ENCODE assay signal across 29 cellular contexts in genomic region chr20:56759741-56760278, GRCh38.
"Had no signal": no experiment of that assay in that cellular context is flagged by ENCODE, and none has a peak within 500 bp of the region (broad histone marks: within the 10 kb centered on the region; RNA-seq: fewer than 3 reads in every experiment).

No MANE protein-coding gene starts in this region.

- H3K4me1 Mint-ChIP-seq: naive thymus-derived CD8-positive, alpha-beta T cell; nephron progenitor cell; stimulated activated naive CD8-positive, alpha-beta T cell treated with anti-CD3 and anti-CD28 coated beads, Interleukin-15, amount 100 ng/mL, for 72 hours had no signal

- H3K9me3 ChIP-seq: esophagus squamous epithelium, heart right ventricle, left lung, neutrophil, pancreas, right lobe of liver, suprapubic skin, transverse colon, upper lobe of right lung, uterus had no signal

- H3K36me3 ChIP-seq: esophagus squamous epithelium, heart right ventricle, left lung, neutrophil, pancreas, right lobe of liver, suprapubic skin, transverse colon, upper lobe of right lung, uterus had no signal

- H3K4me3 Mint-ChIP-seq: naive thymus-derived CD8-positive, alpha-beta T cell; nephron progenitor cell; stimulated activated naive CD8-positive, alpha-beta T cell treated with anti-CD3 and anti-CD28 coated beads, Interleukin-15, amount 100 ng/mL, for 72 hours had no signal

- ATAC-seq: heart right ventricle; left cardiac atrium; left lung; naive thymus-derived CD8-positive, alpha-beta T cell; pancreas; stimulated activated naive CD8-positive, alpha-beta T cell treated with anti-CD3 and anti-CD28 coated beads, Interleukin-15, amount 100 ng/mL, for 72 hours; upper lobe of right lung had no signal

- H3K27me3 ChIP-seq: neutrophil, pancreas, right lobe of liver, suprapubic skin, transverse colon, upper lobe of right lung, uterus had no signal

- FAIRE-seq: endothelial cell of umbilical vein, islet of Langerhans, pancreas, small intestine had no signal

- H3K4me3 ChIP-seq: coronary artery, esophagus squamous epithelium, heart right ventricle, left lung, pancreas, right lobe of liver, suprapubic skin, transverse colon, upper lobe of right lung, uterus had no signal

- H3K27ac Mint-ChIP-seq: naive thymus-derived CD8-positive, alpha-beta T cell; nephron progenitor cell; progenitor cell of endocrine pancreas; stimulated activated naive CD8-positive, alpha-beta T cell treated with anti-CD3 and anti-CD28 coated beads, Interleukin-15, amount 100 ng/mL, for 72 hours had no signal

- H3K27me3 Mint-ChIP-seq: stimulated activated naive CD8-positive, alpha-beta T cell treated with anti-CD3 and anti-CD28 coated beads, Interleukin-15, amount 100 ng/mL, for 72 hours had no signal

- DNase-seq: dermis blood vessel endothelial cell; effector memory CD4-positive, alpha-beta T cell; esophagus squamous epithelium; foreskin melanocyte; glutamatergic neuron; heart right ventricle; hippocampal formation; left cardiac atrium; left lung; naive thymus-derived CD8-positive, alpha-beta T cell; nephron progenitor cell; pancreas; right lobe of liver; small intestine; stimulated activated CD4-positive, alpha-beta T cell treated with anti-CD3 and anti-CD28 coated beads, Interleukin-12 subunit alpha, Interleukin-12 subunit beta, amount 100 ng/mL, for 4 hours; stimulated activated CD4-positive, alpha-beta T cell treated with anti-CD3 and anti-CD28 coated beads, Interleukin-1b, Interleukin-23, amount 100 ng/mL, for 48 hours; stimulated activated CD4-positive, alpha-beta T cell treated with anti-CD3 and anti-CD28 coated beads, Interleukin-4, amount 100 ng/mL, for 1 hour; stimulated activated CD8-positive, alpha-beta memory T cell treated with anti-CD3 and anti-CD28 coated beads, Interleukin-4, amount 100 ng/mL, for 48 hours; stimulated activated naive CD4-positive, alpha-beta T cell; stimulated activated naive CD8-positive, alpha-beta T cell treated with anti-CD3 and anti-CD28 coated beads, Interleukin-15, amount 100 ng/mL, for 72 hours; transverse colon; upper lobe of right lung; uterus had no signal

- H3K4me1 ChIP-seq: heart right ventricle, left lung, pancreas, right lobe of liver, suprapubic skin, transverse colon, upper lobe of right lung, uterus had no signal

- H3K27ac ChIP-seq: coronary artery, heart right ventricle, left lung, neutrophil, pancreas, right lobe of liver, suprapubic skin, transverse colon, upper lobe of right lung, uterus had no signal
